ENCODE assay signal across 1 cellular context in the genomic region with DNA sequence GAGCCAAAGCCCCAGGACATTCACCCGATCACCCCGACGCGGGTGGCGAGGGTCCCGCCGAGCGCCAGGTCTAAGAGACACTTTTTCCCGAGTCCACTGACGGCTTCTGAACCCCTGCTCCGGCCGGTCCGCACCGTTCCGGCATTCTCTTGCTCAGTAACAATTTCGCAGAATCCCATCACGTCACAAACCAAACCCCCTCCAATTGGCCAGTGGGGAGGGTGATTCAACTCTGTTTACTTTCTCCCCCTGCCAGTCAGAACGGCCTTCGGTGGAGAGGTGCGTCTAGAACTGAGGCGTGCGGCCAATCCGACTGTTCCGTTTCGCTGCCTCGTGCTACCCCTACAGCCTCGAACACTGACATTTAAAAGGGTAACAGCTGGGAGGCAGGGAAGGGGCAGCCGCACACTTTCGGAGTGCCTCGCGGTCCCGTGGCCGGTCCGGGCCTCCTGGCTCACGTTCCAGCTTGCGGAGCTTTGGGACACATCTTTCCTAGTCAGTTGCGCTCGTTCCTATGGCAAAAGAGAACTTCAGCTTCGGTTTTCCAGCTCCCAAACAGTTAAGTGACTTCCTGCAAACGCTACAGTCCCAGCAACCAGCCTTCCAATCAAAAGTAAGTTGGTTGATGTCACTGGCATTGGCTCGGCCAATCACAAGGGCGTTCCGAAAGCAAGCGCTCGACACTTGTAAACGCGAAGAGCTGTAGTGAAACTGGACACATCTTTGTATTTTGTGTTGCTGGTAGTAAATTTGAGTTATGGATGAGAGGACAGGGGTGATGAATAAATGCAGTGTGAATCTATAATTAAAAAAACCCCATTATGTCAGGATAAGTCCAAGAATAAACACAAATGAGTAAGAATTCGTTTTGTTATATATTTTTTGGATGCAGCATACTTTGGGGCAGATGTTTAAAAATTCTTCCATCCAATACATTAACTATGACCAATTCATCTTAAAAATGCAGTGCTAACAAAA.
TF ChIP-seq lines count a peak whose summit lies in the region.

KLF9 (minus strand) TSS at position 860 of the 978 bp plus-strand sequence. CDS start 1,294 bp downstream, outside the sequence.

TF ChIP-seq in HepG2, 621 proteins besides CTCF, POLR2A, EP300 and RAD21 (continued from another document and continues in another):
- TF ChIP-seq ZFP1 (CRISPR knock-in tag; IDR thresholded peaks at IDR 0.05): 0 out of 2 replicates have a peak, but pooled peaks have one; percentile 38
- 0 out of 2 replicates have a peak, but pooled peaks have one; percentile 69 for TF ChIP-seq ZNF160 (CRISPR knock-in tag; IDR thresholded peaks at IDR 0.05)
- TF ChIP-seq, protein P1, sequence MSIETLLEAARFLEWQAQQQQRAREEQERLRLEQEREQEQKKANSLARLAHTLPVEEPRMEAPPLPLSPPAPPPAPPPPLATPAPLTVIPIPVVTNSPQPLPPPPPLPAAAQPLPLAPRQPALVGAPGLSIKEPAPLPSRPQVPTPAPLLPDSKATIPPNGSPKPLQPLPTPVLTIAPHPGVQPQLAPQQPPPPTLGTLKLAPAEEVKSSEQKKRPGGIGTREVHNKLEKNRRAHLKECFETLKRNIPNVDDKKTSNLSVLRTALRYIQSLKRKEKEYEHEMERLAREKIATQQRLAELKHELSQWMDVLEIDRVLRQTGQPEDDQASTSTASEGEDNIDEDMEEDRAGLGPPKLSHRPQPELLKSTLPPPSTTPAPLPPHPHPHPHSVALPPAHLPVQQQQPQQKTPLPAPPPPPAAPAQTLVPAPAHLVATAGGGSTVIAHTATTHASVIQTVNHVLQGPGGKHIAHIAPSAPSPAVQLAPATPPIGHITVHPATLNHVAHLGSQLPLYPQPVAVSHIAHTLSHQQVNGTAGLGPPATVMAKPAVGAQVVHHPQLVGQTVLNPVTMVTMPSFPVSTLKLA (IDR thresholded peaks at IDR 0.05): peak; percentile 72
- TF ChIP-seq ZNF234 (CRISPR knock-in tag; conservative IDR thresholded peaks at IDR 0.05): no peak
- TF ChIP-seq CERS6 (CRISPR knock-in tag; IDR thresholded peaks at IDR 0.05): no peak
- peak; percentile 87; the same call in 1 of the 2 replicates for TF ChIP-seq SNAPC2 (CRISPR knock-in tag; IDR thresholded peaks at IDR 0.05)
- peak; percentile 92 for TF ChIP-seq ZNF350 (CRISPR knock-in tag; IDR thresholded peaks at IDR 0.05; ENCODE audit: borderline replicate concordance, low read depth)
- TF ChIP-seq HOXA9 (CRISPR knock-in tag; IDR thresholded peaks at IDR 0.05; ENCODE audit: borderline replicate concordance): no peak
- TF ChIP-seq ZNF552 (CRISPR knock-in tag; IDR thresholded peaks at IDR 0.05; ENCODE audit: borderline replicate concordance): 0 out of 2 replicates have a peak, but pooled peaks have one; percentile 32
- no peak; the same call in 1 of the 2 replicates for TF ChIP-seq ZNF263 (CRISPR knock-in tag; IDR thresholded peaks at IDR 0.05)
- peak; percentile 40; the same call in 1 of the 2 replicates for TF ChIP-seq NR2C2 (CRISPR knock-in tag; IDR thresholded peaks at IDR 0.05; ENCODE audit: borderline replicate concordance)
- TF ChIP-seq DDIT3 (CRISPR knock-in tag; IDR thresholded peaks at IDR 0.05): no peak
- peak; percentile 82; the same call in 1 of the 2 replicates for TF ChIP-seq ARID4A (CRISPR knock-in tag; IDR thresholded peaks at IDR 0.05; ENCODE audit: borderline replicate concordance)
- 0 out of 2 replicates have a peak, but pooled peaks have one; percentile 58 for TF ChIP-seq ZNF468 (CRISPR knock-in tag; IDR thresholded peaks at IDR 0.05)
- no peak for TF ChIP-seq RCOR2 (CRISPR knock-in tag; IDR thresholded peaks at IDR 0.05)
- peak; percentile 65; the same call in 1 of the 2 replicates for TF ChIP-seq DR1 (CRISPR knock-in tag; IDR thresholded peaks at IDR 0.05)
- 0 out of 2 replicates have a peak, but pooled peaks have one; percentile 39 for TF ChIP-seq ZMAT3 (CRISPR knock-in tag; conservative IDR thresholded peaks at IDR 0.05)
- TF ChIP-seq ZNF878 (CRISPR knock-in tag; IDR thresholded peaks at IDR 0.05): no peak; the same call in none of the 2 replicates
- TF ChIP-seq ZNF354B (CRISPR knock-in tag; IDR thresholded peaks at IDR 0.05): no peak
- no peak for TF ChIP-seq SP140L (CRISPR knock-in tag; IDR thresholded peaks at IDR 0.05; ENCODE audit: borderline replicate concordance)
- TF ChIP-seq, protein P2, sequence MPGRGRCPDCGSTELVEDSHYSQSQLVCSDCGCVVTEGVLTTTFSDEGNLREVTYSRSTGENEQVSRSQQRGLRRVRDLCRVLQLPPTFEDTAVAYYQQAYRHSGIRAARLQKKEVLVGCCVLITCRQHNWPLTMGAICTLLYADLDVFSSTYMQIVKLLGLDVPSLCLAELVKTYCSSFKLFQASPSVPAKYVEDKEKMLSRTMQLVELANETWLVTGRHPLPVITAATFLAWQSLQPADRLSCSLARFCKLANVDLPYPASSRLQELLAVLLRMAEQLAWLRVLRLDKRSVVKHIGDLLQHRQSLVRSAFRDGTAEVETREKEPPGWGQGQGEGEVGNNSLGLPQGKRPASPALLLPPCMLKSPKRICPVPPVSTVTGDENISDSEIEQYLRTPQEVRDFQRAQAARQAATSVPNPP (CRISPR knock-in tag; IDR thresholded peaks at IDR 0.05): peak; percentile 86; the same call in 1 of the 2 replicates
- peak; percentile 88 for TF ChIP-seq REPIN1 (CRISPR knock-in tag; IDR thresholded peaks at IDR 0.05; ENCODE audit: borderline replicate concordance, low read depth)
- 0 out of 2 replicates have a peak, but pooled peaks have one; percentile 67 for TF ChIP-seq ZBTB3 (CRISPR knock-in tag; IDR thresholded peaks at IDR 0.05; ENCODE audit: borderline replicate concordance, low read depth)
- TF ChIP-seq, protein P3, sequence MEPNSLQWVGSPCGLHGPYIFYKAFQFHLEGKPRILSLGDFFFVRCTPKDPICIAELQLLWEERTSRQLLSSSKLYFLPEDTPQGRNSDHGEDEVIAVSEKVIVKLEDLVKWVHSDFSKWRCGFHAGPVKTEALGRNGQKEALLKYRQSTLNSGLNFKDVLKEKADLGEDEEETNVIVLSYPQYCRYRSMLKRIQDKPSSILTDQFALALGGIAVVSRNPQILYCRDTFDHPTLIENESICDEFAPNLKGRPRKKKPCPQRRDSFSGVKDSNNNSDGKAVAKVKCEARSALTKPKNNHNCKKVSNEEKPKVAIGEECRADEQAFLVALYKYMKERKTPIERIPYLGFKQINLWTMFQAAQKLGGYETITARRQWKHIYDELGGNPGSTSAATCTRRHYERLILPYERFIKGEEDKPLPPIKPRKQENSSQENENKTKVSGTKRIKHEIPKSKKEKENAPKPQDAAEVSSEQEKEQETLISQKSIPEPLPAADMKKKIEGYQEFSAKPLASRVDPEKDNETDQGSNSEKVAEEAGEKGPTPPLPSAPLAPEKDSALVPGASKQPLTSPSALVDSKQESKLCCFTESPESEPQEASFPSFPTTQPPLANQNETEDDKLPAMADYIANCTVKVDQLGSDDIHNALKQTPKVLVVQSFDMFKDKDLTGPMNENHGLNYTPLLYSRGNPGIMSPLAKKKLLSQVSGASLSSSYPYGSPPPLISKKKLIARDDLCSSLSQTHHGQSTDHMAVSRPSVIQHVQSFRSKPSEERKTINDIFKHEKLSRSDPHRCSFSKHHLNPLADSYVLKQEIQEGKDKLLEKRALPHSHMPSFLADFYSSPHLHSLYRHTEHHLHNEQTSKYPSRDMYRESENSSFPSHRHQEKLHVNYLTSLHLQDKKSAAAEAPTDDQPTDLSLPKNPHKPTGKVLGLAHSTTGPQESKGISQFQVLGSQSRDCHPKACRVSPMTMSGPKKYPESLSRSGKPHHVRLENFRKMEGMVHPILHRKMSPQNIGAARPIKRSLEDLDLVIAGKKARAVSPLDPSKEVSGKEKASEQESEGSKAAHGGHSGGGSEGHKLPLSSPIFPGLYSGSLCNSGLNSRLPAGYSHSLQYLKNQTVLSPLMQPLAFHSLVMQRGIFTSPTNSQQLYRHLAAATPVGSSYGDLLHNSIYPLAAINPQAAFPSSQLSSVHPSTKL (CRISPR knock-in tag; IDR thresholded peaks at IDR 0.05): peak; percentile 61
- TF ChIP-seq ZSCAN12 (CRISPR knock-in tag; IDR thresholded peaks at IDR 0.05): no peak
- TF ChIP-seq CREB1 (IDR thresholded peaks at IDR 0.05): peak; percentile 82
- TF ChIP-seq CREB1 (CRISPR knock-in tag; IDR thresholded peaks at IDR 0.05): peak; percentile 94
- TF ChIP-seq TBX2 (CRISPR knock-in tag; IDR thresholded peaks at IDR 0.05; ENCODE audit: borderline replicate concordance): peak; percentile 86; the same call in 1 of the 2 replicates
- no peak for TF ChIP-seq NCOA5 (CRISPR knock-in tag; IDR thresholded peaks at IDR 0.05)
- TF ChIP-seq RARG (CRISPR knock-in tag; IDR thresholded peaks at IDR 0.05; ENCODE audit: low read depth): no peak
- TF ChIP-seq HMGA1 (CRISPR knock-in tag; conservative IDR thresholded peaks at IDR 0.05): no peak
- TF ChIP-seq KDM5A (IDR thresholded peaks at IDR 0.05; ENCODE audit: borderline replicate concordance, low read length): no peak
- peak; percentile 45 for TF ChIP-seq HDAC2 (CRISPR knock-in tag; IDR thresholded peaks at IDR 0.05)
- TF ChIP-seq, protein P4, sequence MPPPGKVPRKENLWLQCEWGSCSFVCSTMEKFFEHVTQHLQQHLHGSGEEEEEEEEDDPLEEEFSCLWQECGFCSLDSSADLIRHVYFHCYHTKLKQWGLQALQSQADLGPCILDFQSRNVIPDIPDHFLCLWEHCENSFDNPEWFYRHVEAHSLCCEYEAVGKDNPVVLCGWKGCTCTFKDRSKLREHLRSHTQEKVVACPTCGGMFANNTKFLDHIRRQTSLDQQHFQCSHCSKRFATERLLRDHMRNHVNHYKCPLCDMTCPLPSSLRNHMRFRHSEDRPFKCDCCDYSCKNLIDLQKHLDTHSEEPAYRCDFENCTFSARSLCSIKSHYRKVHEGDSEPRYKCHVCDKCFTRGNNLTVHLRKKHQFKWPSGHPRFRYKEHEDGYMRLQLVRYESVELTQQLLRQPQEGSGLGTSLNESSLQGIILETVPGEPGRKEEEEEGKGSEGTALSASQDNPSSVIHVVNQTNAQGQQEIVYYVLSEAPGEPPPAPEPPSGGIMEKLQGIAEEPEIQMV (CRISPR knock-in tag; IDR thresholded peaks at IDR 0.05; ENCODE audit: low read depth): peak; percentile 66; the same call in 1 of the 2 replicates
- no peak for TF ChIP-seq ZNF256 (CRISPR knock-in tag; conservative IDR thresholded peaks at IDR 0.05)
- TF ChIP-seq ZNF839 (CRISPR knock-in tag; IDR thresholded peaks at IDR 0.05; ENCODE audit: borderline replicate concordance): no peak
- no peak for TF ChIP-seq SMAD1 (CRISPR knock-in tag; IDR thresholded peaks at IDR 0.05; ENCODE audit: borderline replicate concordance, low read depth)
- TF ChIP-seq ZNF251 (CRISPR knock-in tag; IDR thresholded peaks at IDR 0.05): no peak
- peak; percentile 98 for TF ChIP-seq MAX (IDR thresholded peaks at IDR 0.05)
- TF ChIP-seq ZSCAN29 (CRISPR knock-in tag; conservative IDR thresholded peaks at IDR 0.05): peak; percentile 73; the same call in 1 of the 2 replicates
- TF ChIP-seq ETV6 (CRISPR knock-in tag; conservative IDR thresholded peaks at IDR 0.05): no peak
- no peak for TF ChIP-seq REXO4 (CRISPR knock-in tag; IDR thresholded peaks at IDR 0.05; ENCODE audit: borderline replicate concordance)
- 0 out of 2 replicates have a peak, but pooled peaks have one; percentile 8 for TF ChIP-seq RFX3 (CRISPR knock-in tag; IDR thresholded peaks at IDR 0.05)
- TF ChIP-seq ZNF891 (CRISPR knock-in tag; IDR thresholded peaks at IDR 0.05): peak; percentile 98
- TF ChIP-seq ATM (IDR thresholded peaks at IDR 0.05; ENCODE audit: borderline replicate concordance): no peak
- TF ChIP-seq, protein P5, sequence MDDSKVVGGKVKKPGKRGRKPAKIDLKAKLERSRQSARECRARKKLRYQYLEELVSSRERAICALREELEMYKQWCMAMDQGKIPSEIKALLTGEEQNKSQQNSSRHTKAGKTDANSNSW (CRISPR knock-in tag; IDR thresholded peaks at IDR 0.05; ENCODE audit: borderline replicate concordance): no peak
- TF ChIP-seq ZNF775 (CRISPR knock-in tag; IDR thresholded peaks at IDR 0.05; ENCODE audit: borderline replicate concordance): no peak
